8 cellular contexts compared by ENCODE assay signal in genomic region chr20:58649288-58650180, GRCh38. TPM values are rescaled to one million over a fixed set of nuclear protein-coding genes. Genes with fewer than 3 reads are reported as not detected.
DNase-seq lines count a peak whose midpoint lies in the region; ATAC-seq and TF ChIP-seq lines count a peak whose summit lies in the region.

No MANE protein-coding gene starts in this region.

- peaks cover 35% of the 10 kb centered on the region for H3K79me2 ChIP-seq in PC-3 (ENCODE audit: low read length)

- H3K9me3 ChIP-seq in left ventricle myocardium inferior (replicated peaks) (no peaks in the 10 kb centered on the region), skeletal muscle satellite cell (replicated peaks; ENCODE audit: low read length) (no peaks in the 10 kb centered on the region), PC-3 (ENCODE audit: low read length) (no peaks in the 10 kb centered on the region)

- no peaks in the 10 kb centered on the region for H3F3A ChIP-seq in PC-3 (ENCODE audit: low read length, unreplicated experiment)

- TF ChIP-seq CTCF in left ventricle myocardium inferior (IDR thresholded peaks at IDR 0.05; ENCODE audit: borderline replicate concordance) (no peak), PC-3 (conservative IDR thresholded peaks at IDR 0.05; ENCODE audit: low read depth, low read length) (no peak)

- intact Hi-C loops in left ventricle myocardium inferior (cut with micrococcal nuclease), result loop anchor here (5.0 kb wide), 1 partner anchor 417 kb away; no protein-coding TSS in a partner anchor
- intact Hi-C loops in PC-3 (cut with micrococcal nuclease), result loop anchor here (5.0 to 10.0 kb wide), 5 partner anchors 135 to 412 kb away; partner anchors contain the start of genes APCDD1L and PRELID3B
- intact Hi-C loops in sciatic nerve (cut with DNase I), result loop anchor here (5.0 to 10.0 kb wide), 2 partner anchors 203 to 415 kb away; partner anchors contain the start of genes GNAS and GNAS-AS1

- BruUV-seq in PC-3 (replicated peaks; lab: Mats Ljungman, UMichigan), result no TSS peak

- H3K4me2 ChIP-seq in skeletal muscle satellite cell (ENCODE audit: low read length), result peak overlapping the region; percentile 93
- H3K4me2 ChIP-seq in PC-3 (ENCODE audit: low read length), result no peak overlapping the region

- POLR2A ChIA-PET in PC-3 (lab: Charles Lee; ENCODE audit: unreplicated experiment), result no interaction called here

- peak overlapping the region; percentile 97 for H3K27ac ChIP-seq in left ventricle myocardium inferior (replicated peaks)
- no peak overlapping the region for H3K27ac ChIP-seq in PC-3 (ENCODE audit: low read length)

- CTCF ChIA-PET in PC-3 (lab: Charles Lee), result interaction anchor here (0.9 kb wide), 1 partner anchor 168 kb away, joined by 3 read pairs; no protein-coding TSS in a partner anchor

- H3K27me3 ChIP-seq in left ventricle myocardium inferior (ENCODE audit: low read depth), result no peaks in the 10 kb centered on the region
- no peaks in the 10 kb centered on the region for H3K27me3 ChIP-seq in skeletal muscle satellite cell (ENCODE audit: control insufficient read depth, insufficient read depth, low read length)
- no peaks in the 10 kb centered on the region for H3K27me3 ChIP-seq in PC-3 (ENCODE audit: low read length)

- H3K4me3 ChIP-seq in left ventricle myocardium inferior (peak overlapping the region; percentile 85), skeletal muscle satellite cell (ENCODE audit: low read length) (peak overlapping the region; percentile 89), PC-3 (ENCODE audit: low read length) (no peak overlapping the region)

- peak; percentile 57 for DNase-seq in HuH-7.5 (ENCODE audit: low spot score)
- DNase-seq in activated effector memory CD4-positive, alpha-beta T cell treated with Interleukin-2 at 50 U/mL for 16 hours, result peak; percentile 26
- DNase-seq in left ventricle myocardium inferior, result peak; percentile 39
- DNase-seq in PC-3, result no peak
- no peak for DNase-seq in NCI-H2107 treated with DMSO at 0.1 percent for 48 hours (lab: John Stamatoyannopoulos, UW; ENCODE audit: unreplicated experiment)
- DNase-seq in sciatic nerve (ENCODE audit: low spot score), result no peak

- H3K4me1 ChIP-seq in left ventricle myocardium inferior (peaks cover 45% of the 10 kb centered on the region), skeletal muscle satellite cell (ENCODE audit: control insufficient read depth, insufficient read depth, low read length) (peaks cover 39% of the 10 kb centered on the region), PC-3 (ENCODE audit: insufficient read depth, low read length) (peaks cover 63% of the 10 kb centered on the region)

- no peaks in the 10 kb centered on the region for H3K9me2 ChIP-seq in PC-3 (replicated peaks; ENCODE audit: low read length)

- H2AFZ ChIP-seq in PC-3 (ENCODE audit: low read length), result no peak overlapping the region

- H3K36me3 ChIP-seq in left ventricle myocardium inferior, result no peaks in the 10 kb centered on the region
- no peaks in the 10 kb centered on the region for H3K36me3 ChIP-seq in skeletal muscle satellite cell (ENCODE audit: insufficient read depth, low read length)
- H3K36me3 ChIP-seq in PC-3 (ENCODE audit: low read depth, low read length), result no peaks in the 10 kb centered on the region

- peak overlapping the region; percentile 97 for H3K9ac ChIP-seq in skeletal muscle satellite cell (ENCODE audit: low read depth, low read length)
- H3K9ac ChIP-seq in PC-3 (ENCODE audit: low read length), result no peak overlapping the region

- H4K20me1 ChIP-seq in PC-3 (ENCODE audit: low read length), result 0 out of 2 replicates have a peak, but pooled peaks cover 5% of the 10 kb centered on the region

- ATAC-seq in PC-3, result no peak
- no peak for ATAC-seq in GM21528 (IDR thresholded peaks at IDR 0.05; ENCODE audit: low FRiP score, unreplicated experiment)
- ATAC-seq in sciatic nerve, result no peak

RNA-seq across cellular contexts. Expression of gene STX16, which starts 1.5 kb away (rescaled TPM):
- total RNA-seq in left ventricle myocardium inferior (28.0 TPM), PC-3 (2014; rRNA removed) (44.2 and 47.1 TPM in 2 replicates), sciatic nerve (78.7 TPM)
- total RNA-seq in skeletal muscle satellite cell (2012; rRNA removed), result 16.5 and 18.6 TPM in 2 replicates

RNA-seq across cellular contexts. Expression of gene NPEPL1, which starts 43.1 kb away (rescaled TPM):
- total RNA-seq in left ventricle myocardium inferior (33.6 TPM), PC-3 (2014; rRNA removed) (49.7 and 53.1 TPM in 2 replicates), sciatic nerve (47.5 TPM)
- total RNA-seq in skeletal muscle satellite cell (2012; rRNA removed), result 27.1 and 27.5 TPM in 2 replicates

Comparison
In these comparisons a context has a peak if more than half of its experiments do, and no peak if none do; other contexts are left out.
1. DNase-seq: peak in HuH-7.5 (single experiment), activated effector memory CD4-positive, alpha-beta T cell treated with Interleukin-2 at 50 U/mL for 16 hours (single experiment) and left ventricle myocardium inferior (single experiment); none in PC-3 (single experiment), NCI-H2107 treated with DMSO at 0.1 percent for 48 hours (single experiment) and sciatic nerve (single experiment).